ENCODE assay signal across 1 cellular context in the genomic region with DNA sequence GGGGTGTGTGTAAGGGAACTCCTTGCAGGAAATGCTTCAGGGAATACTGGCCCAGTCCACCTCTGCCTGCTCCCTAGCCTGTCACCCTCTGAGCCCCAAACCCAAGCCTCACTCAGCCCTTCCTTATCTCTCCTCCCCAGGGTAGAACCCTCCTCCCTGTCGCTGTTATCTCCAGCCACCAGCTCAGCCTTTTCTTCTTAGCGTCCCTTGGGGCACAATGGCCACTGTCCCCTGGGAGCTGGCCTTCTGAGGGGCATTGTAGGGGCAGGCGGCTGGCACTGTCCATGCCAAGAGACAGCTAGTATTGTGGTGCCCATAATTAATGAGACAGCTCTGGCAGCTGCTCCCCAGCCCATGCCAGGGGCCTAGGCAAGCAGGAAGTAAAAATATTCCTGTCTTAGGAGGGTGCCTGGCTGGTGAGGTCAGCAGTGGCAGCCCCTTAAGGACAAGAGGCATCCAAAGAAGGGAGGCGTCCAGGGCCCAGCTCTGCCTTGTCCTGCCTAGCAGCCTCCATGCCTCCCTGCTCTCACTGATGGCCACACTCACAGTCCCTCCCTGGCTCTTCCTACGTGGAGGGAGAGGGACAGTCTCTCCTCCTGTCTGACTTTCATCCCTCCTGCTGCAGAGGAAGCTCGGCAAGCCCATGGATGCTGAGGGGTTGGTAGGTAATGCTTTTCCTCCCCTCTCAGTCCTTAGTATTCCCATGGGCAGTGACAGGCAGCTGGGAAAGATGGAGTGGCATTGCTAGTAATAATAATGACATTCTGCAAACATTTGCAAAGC.
A peak's percentile ranks its signal among the peaks of the same experiment; 100 is the strongest.
TF ChIP-seq lines count a peak whose summit lies in the region.

No MANE protein-coding gene starts in this region.

TF ChIP-seq in K562, 482 proteins besides CTCF, POLR2A, EP300 and RAD21 (continued from another document and continues in another):
- TF ChIP-seq, protein P1, sequence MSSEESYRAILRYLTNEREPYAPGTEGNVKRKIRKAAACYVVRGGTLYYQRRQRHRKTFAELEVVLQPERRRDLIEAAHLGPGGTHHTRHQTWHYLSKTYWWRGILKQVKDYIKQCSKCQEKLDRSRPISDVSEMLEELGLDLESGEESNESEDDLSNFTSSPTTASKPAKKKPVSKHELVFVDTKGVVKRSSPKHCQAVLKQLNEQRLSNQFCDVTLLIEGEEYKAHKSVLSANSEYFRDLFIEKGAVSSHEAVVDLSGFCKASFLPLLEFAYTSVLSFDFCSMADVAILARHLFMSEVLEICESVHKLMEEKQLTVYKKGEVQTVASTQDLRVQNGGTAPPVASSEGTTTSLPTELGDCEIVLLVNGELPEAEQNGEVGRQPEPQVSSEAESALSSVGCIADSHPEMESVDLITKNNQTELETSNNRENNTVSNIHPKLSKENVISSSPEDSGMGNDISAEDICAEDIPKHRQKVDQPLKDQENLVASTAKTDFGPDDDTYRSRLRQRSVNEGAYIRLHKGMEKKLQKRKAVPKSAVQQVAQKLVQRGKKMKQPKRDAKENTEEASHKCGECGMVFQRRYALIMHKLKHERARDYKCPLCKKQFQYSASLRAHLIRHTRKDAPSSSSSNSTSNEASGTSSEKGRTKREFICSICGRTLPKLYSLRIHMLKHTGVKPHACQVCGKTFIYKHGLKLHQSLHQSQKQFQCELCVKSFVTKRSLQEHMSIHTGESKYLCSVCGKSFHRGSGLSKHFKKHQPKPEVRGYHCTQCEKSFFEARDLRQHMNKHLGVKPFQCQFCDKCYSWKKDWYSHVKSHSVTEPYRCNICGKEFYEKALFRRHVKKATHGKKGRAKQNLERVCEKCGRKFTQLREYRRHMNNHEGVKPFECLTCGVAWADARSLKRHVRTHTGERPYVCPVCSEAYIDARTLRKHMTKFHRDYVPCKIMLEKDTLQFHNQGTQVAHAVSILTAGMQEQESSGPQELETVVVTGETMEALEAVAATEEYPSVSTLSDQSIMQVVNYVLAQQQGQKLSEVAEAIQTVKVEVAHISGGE (CRISPR knock-in tag; IDR thresholded peaks at IDR 0.05), result peak in 1 of 3 experiments; percentile 83; a peak in 2 of 6 replicates
- TF ChIP-seq ATF1 (CRISPR knock-in tag; IDR thresholded peaks at IDR 0.05) (no peak), ATF1 (tag; IDR thresholded peaks at IDR 0.05) (peak; percentile 69), ZBTB7A (IDR thresholded peaks at IDR 0.05; ENCODE audit: borderline replicate concordance, control insufficient read depth, low read depth, low read length) (peak; percentile 84; the same call in 1 of the 2 replicates), TCFL5 (CRISPR knock-in tag; conservative IDR thresholded peaks at IDR 0.05) (no peak; the same call in 1 of the 2 replicates), JUN (IDR thresholded peaks at IDR 0.05; ENCODE audit: borderline replicate concordance, low read depth, low read length) (peak; percentile 81), JUN (CRISPR knock-in tag; IDR thresholded peaks at IDR 0.05; ENCODE audit: borderline replicate concordance) (no peak), THRAP3 (IDR thresholded peaks at IDR 0.05; ENCODE audit: borderline replicate concordance) (no peak), RHOXF2B (CRISPR knock-in tag; conservative IDR thresholded peaks at IDR 0.05) (0 out of 2 replicates have a peak, but pooled peaks have one; percentile 23), MEF2D (tag; conservative IDR thresholded peaks at IDR 0.05; ENCODE audit: low read depth) (peak; percentile 44; the same call in 1 of the 2 replicates), TFAM (CRISPR knock-in tag; conservative IDR thresholded peaks at IDR 0.05) (no peak), ZNF12 (CRISPR knock-in tag; IDR thresholded peaks at IDR 0.05) (peak; percentile 85; the same call in 1 of the 2 replicates), KLF6 (CRISPR knock-in tag; IDR thresholded peaks at IDR 0.05; ENCODE audit: borderline replicate concordance) (no peak), CAMTA2 (CRISPR knock-in tag; conservative IDR thresholded peaks at IDR 0.05) (no peak), NFRKB (IDR thresholded peaks at IDR 0.05; ENCODE audit: low read depth) (no peak), SIN3A (IDR thresholded peaks at IDR 0.05; ENCODE audit: borderline replicate concordance in 2 of 2, control insufficient read depth in 1 of 2, low read depth in 2 of 2, low read length in 2 of 2) (no peak), WHSC1 (IDR thresholded peaks at IDR 0.05; ENCODE audit: low read length) (peak; percentile 29), ZNF77 (CRISPR knock-in tag; IDR thresholded peaks at IDR 0.05) (no peak), ZC3H4 (CRISPR knock-in tag; IDR thresholded peaks at IDR 0.05; ENCODE audit: borderline replicate concordance) (no peak), GATAD2B (IDR thresholded peaks at IDR 0.05; ENCODE audit: borderline replicate concordance) (peak; percentile 92), C11orf30 (IDR thresholded peaks at IDR 0.05; ENCODE audit: low read depth) (no peak), HEY1 (CRISPR knock-in tag; IDR thresholded peaks at IDR 0.05; ENCODE audit: borderline replicate concordance) (peak; percentile 57; the same call in 1 of the 2 replicates), EGR1 (conservative IDR thresholded peaks at IDR 0.05) (peak; percentile 51; the same call in 1 of the 2 replicates), NCOA2 (IDR thresholded peaks at IDR 0.05; ENCODE audit: partially characterized antibody in 2 of 2) (no peak)
- TF ChIP-seq, protein P2, sequence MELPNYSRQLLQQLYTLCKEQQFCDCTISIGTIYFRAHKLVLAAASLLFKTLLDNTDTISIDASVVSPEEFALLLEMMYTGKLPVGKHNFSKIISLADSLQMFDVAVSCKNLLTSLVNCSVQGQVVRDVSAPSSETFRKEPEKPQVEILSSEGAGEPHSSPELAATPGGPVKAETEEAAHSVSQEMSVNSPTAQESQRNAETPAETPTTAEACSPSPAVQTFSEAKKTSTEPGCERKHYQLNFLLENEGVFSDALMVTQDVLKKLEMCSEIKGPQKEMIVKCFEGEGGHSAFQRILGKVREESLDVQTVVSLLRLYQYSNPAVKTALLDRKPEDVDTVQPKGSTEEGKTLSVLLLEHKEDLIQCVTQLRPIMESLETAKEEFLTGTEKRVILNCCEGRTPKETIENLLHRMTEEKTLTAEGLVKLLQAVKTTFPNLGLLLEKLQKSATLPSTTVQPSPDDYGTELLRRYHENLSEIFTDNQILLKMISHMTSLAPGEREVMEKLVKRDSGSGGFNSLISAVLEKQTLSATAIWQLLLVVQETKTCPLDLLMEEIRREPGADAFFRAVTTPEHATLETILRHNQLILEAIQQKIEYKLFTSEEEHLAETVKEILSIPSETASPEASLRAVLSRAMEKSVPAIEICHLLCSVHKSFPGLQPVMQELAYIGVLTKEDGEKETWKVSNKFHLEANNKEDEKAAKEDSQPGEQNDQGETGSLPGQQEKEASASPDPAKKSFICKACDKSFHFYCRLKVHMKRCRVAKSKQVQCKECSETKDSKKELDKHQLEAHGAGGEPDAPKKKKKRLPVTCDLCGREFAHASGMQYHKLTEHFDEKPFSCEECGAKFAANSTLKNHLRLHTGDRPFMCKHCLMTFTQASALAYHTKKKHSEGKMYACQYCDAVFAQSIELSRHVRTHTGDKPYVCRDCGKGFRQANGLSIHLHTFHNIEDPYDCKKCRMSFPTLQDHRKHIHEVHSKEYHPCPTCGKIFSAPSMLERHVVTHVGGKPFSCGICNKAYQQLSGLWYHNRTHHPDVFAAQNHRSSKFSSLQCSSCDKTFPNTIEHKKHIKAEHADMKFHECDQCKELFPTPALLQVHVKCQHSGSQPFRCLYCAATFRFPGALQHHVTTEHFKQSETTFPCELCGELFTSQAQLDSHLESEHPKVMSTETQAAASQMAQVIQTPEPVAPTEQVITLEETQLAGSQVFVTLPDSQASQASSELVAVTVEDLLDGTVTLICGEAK (IDR thresholded peaks at IDR 0.05), result no peak; the same call in 1 of the 2 replicates
- TF ChIP-seq, protein P2 (CRISPR knock-in tag; IDR thresholded peaks at IDR 0.05), result no peak
- TF ChIP-seq, protein P3, sequence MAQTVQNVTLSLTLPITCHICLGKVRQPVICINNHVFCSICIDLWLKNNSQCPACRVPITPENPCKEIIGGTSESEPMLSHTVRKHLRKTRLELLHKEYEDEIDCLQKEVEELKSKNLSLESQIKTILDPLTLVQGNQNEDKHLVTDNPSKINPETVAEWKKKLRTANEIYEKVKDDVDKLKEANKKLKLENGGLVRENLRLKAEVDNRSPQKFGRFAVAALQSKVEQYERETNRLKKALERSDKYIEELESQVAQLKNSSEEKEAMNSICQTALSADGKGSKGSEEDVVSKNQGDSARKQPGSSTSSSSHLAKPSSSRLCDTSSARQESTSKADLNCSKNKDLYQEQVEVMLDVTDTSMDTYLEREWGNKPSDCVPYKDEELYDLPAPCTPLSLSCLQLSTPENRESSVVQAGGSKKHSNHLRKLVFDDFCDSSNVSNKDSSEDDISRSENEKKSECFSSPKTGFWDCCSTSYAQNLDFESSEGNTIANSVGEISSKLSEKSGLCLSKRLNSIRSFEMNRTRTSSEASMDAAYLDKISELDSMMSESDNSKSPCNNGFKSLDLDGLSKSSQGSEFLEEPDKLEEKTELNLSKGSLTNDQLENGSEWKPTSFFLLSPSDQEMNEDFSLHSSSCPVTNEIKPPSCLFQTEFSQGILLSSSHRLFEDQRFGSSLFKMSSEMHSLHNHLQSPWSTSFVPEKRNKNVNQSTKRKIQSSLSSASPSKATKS (CRISPR knock-in tag; IDR thresholded peaks at IDR 0.05), result no peak
- TF ChIP-seq, protein P4, sequence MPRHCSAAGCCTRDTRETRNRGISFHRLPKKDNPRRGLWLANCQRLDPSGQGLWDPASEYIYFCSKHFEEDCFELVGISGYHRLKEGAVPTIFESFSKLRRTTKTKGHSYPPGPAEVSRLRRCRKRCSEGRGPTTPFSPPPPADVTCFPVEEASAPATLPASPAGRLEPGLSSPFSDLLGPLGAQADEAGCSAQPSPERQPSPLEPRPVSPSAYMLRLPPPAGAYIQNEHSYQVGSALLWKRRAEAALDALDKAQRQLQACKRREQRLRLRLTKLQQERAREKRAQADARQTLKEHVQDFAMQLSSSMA (CRISPR knock-in tag; IDR thresholded peaks at IDR 0.05), result no peak
- TF ChIP-seq, protein P5, sequence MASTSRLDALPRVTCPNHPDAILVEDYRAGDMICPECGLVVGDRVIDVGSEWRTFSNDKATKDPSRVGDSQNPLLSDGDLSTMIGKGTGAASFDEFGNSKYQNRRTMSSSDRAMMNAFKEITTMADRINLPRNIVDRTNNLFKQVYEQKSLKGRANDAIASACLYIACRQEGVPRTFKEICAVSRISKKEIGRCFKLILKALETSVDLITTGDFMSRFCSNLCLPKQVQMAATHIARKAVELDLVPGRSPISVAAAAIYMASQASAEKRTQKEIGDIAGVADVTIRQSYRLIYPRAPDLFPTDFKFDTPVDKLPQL (IDR thresholded peaks at IDR 0.05; ENCODE audit: extremely low read depth, insufficient read length), result no peak
- TF ChIP-seq, protein P6, sequence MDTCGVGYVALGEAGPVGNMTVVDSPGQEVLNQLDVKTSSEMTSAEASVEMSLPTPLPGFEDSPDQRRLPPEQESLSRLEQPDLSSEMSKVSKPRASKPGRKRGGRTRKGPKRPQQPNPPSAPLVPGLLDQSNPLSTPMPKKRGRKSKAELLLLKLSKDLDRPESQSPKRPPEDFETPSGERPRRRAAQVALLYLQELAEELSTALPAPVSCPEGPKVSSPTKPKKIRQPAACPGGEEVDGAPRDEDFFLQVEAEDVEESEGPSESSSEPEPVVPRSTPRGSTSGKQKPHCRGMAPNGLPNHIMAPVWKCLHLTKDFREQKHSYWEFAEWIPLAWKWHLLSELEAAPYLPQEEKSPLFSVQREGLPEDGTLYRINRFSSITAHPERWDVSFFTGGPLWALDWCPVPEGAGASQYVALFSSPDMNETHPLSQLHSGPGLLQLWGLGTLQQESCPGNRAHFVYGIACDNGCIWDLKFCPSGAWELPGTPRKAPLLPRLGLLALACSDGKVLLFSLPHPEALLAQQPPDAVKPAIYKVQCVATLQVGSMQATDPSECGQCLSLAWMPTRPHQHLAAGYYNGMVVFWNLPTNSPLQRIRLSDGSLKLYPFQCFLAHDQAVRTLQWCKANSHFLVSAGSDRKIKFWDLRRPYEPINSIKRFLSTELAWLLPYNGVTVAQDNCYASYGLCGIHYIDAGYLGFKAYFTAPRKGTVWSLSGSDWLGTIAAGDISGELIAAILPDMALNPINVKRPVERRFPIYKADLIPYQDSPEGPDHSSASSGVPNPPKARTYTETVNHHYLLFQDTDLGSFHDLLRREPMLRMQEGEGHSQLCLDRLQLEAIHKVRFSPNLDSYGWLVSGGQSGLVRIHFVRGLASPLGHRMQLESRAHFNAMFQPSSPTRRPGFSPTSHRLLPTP (IDR thresholded peaks at IDR 0.05; ENCODE audit: borderline replicate concordance, extremely low read depth, insufficient read length), result no peak
- TF ChIP-seq, protein P7, sequence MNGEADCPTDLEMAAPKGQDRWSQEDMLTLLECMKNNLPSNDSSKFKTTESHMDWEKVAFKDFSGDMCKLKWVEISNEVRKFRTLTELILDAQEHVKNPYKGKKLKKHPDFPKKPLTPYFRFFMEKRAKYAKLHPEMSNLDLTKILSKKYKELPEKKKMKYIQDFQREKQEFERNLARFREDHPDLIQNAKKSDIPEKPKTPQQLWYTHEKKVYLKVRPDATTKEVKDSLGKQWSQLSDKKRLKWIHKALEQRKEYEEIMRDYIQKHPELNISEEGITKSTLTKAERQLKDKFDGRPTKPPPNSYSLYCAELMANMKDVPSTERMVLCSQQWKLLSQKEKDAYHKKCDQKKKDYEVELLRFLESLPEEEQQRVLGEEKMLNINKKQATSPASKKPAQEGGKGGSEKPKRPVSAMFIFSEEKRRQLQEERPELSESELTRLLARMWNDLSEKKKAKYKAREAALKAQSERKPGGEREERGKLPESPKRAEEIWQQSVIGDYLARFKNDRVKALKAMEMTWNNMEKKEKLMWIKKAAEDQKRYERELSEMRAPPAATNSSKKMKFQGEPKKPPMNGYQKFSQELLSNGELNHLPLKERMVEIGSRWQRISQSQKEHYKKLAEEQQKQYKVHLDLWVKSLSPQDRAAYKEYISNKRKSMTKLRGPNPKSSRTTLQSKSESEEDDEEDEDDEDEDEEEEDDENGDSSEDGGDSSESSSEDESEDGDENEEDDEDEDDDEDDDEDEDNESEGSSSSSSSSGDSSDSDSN (IDR thresholded peaks at IDR 0.05; ENCODE audit: borderline replicate concordance in 1 of 2, low read depth in 2 of 2, low read length in 2 of 2), result peak in 1 of 2 experiments; percentile 21; a peak in 1 of 4 replicates
